ENCODE assay signal across 8 cellular contexts in the genomic region with DNA sequence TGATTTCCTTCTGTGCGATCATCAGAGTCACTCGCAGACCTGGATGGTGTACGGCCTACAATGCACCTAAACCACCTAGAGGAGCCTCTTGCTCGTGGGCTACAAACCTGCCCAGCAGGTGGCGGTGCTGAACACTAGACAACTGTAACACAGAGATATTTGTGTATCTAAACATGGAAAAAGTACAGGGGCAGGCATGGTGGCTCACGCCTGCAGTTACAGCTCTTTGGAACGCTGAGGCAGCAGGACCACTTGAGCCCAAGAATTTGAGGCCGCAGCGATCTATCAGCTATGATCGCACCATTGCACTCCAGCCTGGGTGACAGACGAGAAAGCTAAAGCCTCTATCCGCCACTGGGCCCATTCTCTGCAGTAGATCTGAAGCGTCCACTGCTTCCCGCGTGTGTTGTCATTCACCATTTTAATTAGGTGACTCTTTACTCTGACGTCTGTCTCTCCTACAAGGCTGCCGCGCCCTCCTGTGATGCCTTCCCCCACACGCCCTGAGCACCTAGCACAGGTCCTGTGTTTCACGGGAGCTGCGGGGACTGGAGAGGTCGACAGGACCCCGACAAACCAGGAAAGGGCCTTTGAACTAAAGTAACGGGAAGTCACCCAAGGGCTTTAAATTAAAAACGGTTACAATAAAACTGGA. TPM values are rescaled to one million over a fixed set of nuclear protein-coding genes. Genes with fewer than 3 reads are reported as not detected.
DNase-seq lines count a peak whose midpoint lies in the region; ATAC-seq lines count a peak whose summit lies in the region.

No MANE protein-coding gene starts in this region.

- H3K36me3 ChIP-seq in ectodermal cell (ENCODE audit: control insufficient read depth, insufficient read depth, low read length) (peaks cover 10% of the 10 kb centered on the region), mesendoderm (ENCODE audit: control insufficient read depth, insufficient read depth, low read length) (peaks cover 2% of the 10 kb centered on the region)

- no peak overlapping the region for H2BK120ac ChIP-seq in mesendoderm (ENCODE audit: low read depth, low read length)

- peak overlapping the region; percentile 95 for H3K9ac ChIP-seq in mesendoderm (ENCODE audit: low read length)

- peak overlapping the region; percentile 93 for H3K56ac ChIP-seq in mesendoderm (ENCODE audit: low read length)

- H3K27ac ChIP-seq in ectodermal cell (ENCODE audit: insufficient read depth, low read depth, low read length, poor library complexity, severe bottlenecking) (peak overlapping the region; percentile 1), mesendoderm (ENCODE audit: low read depth, low read length) (no peak overlapping the region)

- ATAC-seq in HG02884 (IDR thresholded peaks at IDR 0.05; ENCODE audit: unreplicated experiment), result peak; percentile 33

- peaks cover 24% of the 10 kb centered on the region for H3K79me2 ChIP-seq in mesendoderm (ENCODE audit: control insufficient read depth, insufficient read depth, low read length)

- H3K4me3 ChIP-seq in ectodermal cell (ENCODE audit: insufficient read depth, low read depth, low read length) (peak overlapping the region; percentile 96), mesendoderm (ENCODE audit: low read length) (peak overlapping the region; percentile 69)

- no peaks in the 10 kb centered on the region for H3K27me3 ChIP-seq in ectodermal cell (ENCODE audit: control insufficient read depth, insufficient read depth, low read length, poor library complexity, severe bottlenecking)
- no peaks in the 10 kb centered on the region for H3K27me3 ChIP-seq in mesendoderm (ENCODE audit: insufficient read depth, low read length, poor library complexity)

- H3K4me1 ChIP-seq in ectodermal cell (ENCODE audit: control insufficient read depth, insufficient read depth, low read length), result no peaks in the 10 kb centered on the region
- H3K4me1 ChIP-seq in mesendoderm (ENCODE audit: control insufficient read depth, low read depth, low read length), result no peaks in the 10 kb centered on the region

- no peaks in the 10 kb centered on the region for H3K9me3 ChIP-seq in ectodermal cell (ENCODE audit: control insufficient read depth, low read length)

- no peak overlapping the region for H4K5ac ChIP-seq in mesendoderm (ENCODE audit: low read length)

- no peak overlapping the region for H3K18ac ChIP-seq in mesendoderm (ENCODE audit: low read length)

- no peak overlapping the region for H2BK5ac ChIP-seq in mesendoderm (ENCODE audit: low read length)

- 13% methylated on average over 25 of the region's 25 CpGs for WGBS in ectodermal cell, 2 experiments
- WGBS in mesendoderm (ENCODE audit: extremely low coverage, insufficient coverage, low lambda C conversion rate), result no CpG with 5 or more reads among the region's 25 CpGs

- no peak overlapping the region for H3K4ac ChIP-seq in mesendoderm (ENCODE audit: low read depth, low read length)

- no peak overlapping the region for H2AK5ac ChIP-seq in mesendoderm (ENCODE audit: low read length)

- H3K23ac ChIP-seq in mesendoderm (ENCODE audit: low read length), result no peak overlapping the region

- DNase-seq in NCI-H2107 treated with DMSO at 0.1 percent for 48 hours (lab: John Stamatoyannopoulos, UW; ENCODE audit: unreplicated experiment) (peak; percentile 24), NCI-H2107 (lab: John Stamatoyannopoulos, UW) (no peak), NCI-H2171 treated with DMSO at 0.1 percent for 48 hours (lab: John Stamatoyannopoulos, UW) (peak; percentile 66), mesendoderm (peak; percentile 77)
- DNase-seq in activated CD4-positive, alpha-beta T cell treated with anti-CD3 and anti-CD28 coated beads, Interleukin-2, amount 50 U/mL, for 1 hour, result peak; percentile 94
- peak; percentile 62 to 73 for DNase-seq in stimulated activated CD8-positive, alpha-beta memory T cell treated with anti-CD3 and anti-CD28 coated beads, Interleukin-2, amount 100 ng/mL, for 1 hour (ENCODE audit: low read depth in 2 of 2)

- H2BK15ac ChIP-seq in mesendoderm (replicated peaks; ENCODE audit: low read depth), result no peak overlapping the region

- H3K79me1 ChIP-seq in mesendoderm (ENCODE audit: low read length), result peaks cover 27% of the 10 kb centered on the region

- H4K8ac ChIP-seq in mesendoderm (ENCODE audit: low read depth, low read length), result no peak overlapping the region

- peak overlapping the region; percentile 91 for H3K4me2 ChIP-seq in mesendoderm (ENCODE audit: low read length)

RNA-seq across cellular contexts. Expression of a gene that starts 0.8 kb away (rescaled TPM):
- 57.5 TPM for polyA plus RNA-seq in ectodermal cell (2013, experiment 1 of 4)
- 59.4 TPM for polyA plus RNA-seq in ectodermal cell (2013, experiment 2 of 4)
- 44.9 TPM for polyA plus RNA-seq in ectodermal cell (2013, experiment 3 of 4)
- polyA plus RNA-seq in ectodermal cell (2013, experiment 4 of 4), result 44.1 TPM
- polyA plus RNA-seq in mesendoderm (2013, experiment 1 of 2), result 33.5 TPM
- 31.8 TPM for polyA plus RNA-seq in mesendoderm (2013, experiment 2 of 2)

RNA-seq across cellular contexts. Expression of a gene that starts 0.8 kb away (rescaled TPM):
- polyA plus RNA-seq in ectodermal cell (2013, experiment 1 of 4), result 43.1 TPM
- polyA plus RNA-seq in ectodermal cell (2013, experiment 2 of 4), result 50.4 TPM
- polyA plus RNA-seq in ectodermal cell (2013, experiment 3 of 4), result 36.9 TPM
- 39.2 TPM for polyA plus RNA-seq in ectodermal cell (2013, experiment 4 of 4)
- polyA plus RNA-seq in mesendoderm (2013, experiment 1 of 2), result 29.7 TPM
- 31.2 TPM for polyA plus RNA-seq in mesendoderm (2013, experiment 2 of 2)

RNA-seq across cellular contexts. Expression of a gene that starts 28.8 kb away (rescaled TPM):
- polyA plus RNA-seq in ectodermal cell (2013, experiment 1 of 4), result 0.96 TPM
- 1.8 TPM for polyA plus RNA-seq in ectodermal cell (2013, experiment 2 of 4)
- polyA plus RNA-seq in ectodermal cell (2013, experiment 3 of 4), result 1.1 TPM
- 1.4 TPM for polyA plus RNA-seq in ectodermal cell (2013, experiment 4 of 4)
- 0.51 TPM for polyA plus RNA-seq in mesendoderm (2013, experiment 1 of 2)
- 0.35 TPM for polyA plus RNA-seq in mesendoderm (2013, experiment 2 of 2)

RNA-seq across cellular contexts. Expression of a gene that starts 31.2 kb away (rescaled TPM):
- 2.6 TPM for polyA plus RNA-seq in ectodermal cell (2013, experiment 1 of 4)
- polyA plus RNA-seq in ectodermal cell (2013, experiment 2 of 4), result 2.1 TPM
- polyA plus RNA-seq in ectodermal cell (2013, experiment 3 of 4), result 1.5 TPM
- polyA plus RNA-seq in ectodermal cell (2013, experiment 4 of 4), result 1.4 TPM
- polyA plus RNA-seq in mesendoderm (2013, experiment 1 of 2), result 0.27 TPM
- polyA plus RNA-seq in mesendoderm (2013, experiment 2 of 2), result 0.28 TPM

RNA-seq across cellular contexts. Expression of a gene that starts 39.3 kb away (rescaled TPM):
- not detected for polyA plus RNA-seq in ectodermal cell (2013, experiment 1 of 4)
- 0.39 TPM for polyA plus RNA-seq in ectodermal cell (2013, experiment 2 of 4)
- polyA plus RNA-seq in ectodermal cell (2013, experiment 3 of 4), result not detected
- polyA plus RNA-seq in ectodermal cell (2013, experiment 4 of 4), result 0.32 TPM
- polyA plus RNA-seq in mesendoderm (2013, experiment 1 of 2), result 0.28 TPM
- 0.35 TPM for polyA plus RNA-seq in mesendoderm (2013, experiment 2 of 2)
